8 cellular contexts compared by ENCODE assay signal in the genomic region with DNA sequence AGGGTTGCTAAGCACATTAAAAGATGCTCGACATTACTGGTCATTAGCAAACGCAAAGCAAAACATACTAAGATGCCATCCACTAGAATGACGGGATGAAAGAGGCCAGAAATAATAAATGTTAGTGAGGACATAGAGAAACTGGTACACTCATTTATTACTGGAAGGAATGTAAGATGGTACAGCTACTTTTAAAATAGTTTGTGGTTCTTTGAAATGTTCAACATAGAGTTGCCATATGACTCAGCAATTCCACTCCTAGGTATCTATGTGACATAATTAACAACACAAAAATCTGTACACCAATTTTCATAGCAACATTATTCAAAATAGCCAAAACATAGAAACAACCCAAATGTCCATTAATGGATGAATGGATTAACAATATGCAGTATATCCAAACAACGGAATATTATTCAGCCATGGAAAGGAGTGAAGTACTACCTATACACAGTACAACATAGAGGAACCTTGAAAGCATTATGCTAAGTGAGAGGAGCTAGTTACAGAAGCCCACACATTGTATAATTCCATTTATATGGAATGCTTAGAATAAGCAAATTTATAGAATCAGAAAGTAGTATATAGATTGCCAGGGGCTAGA.
DNase-seq lines count a peak whose midpoint lies in the region; ATAC-seq, FAIRE-seq and TF ChIP-seq lines count a peak whose summit lies in the region.
"Had no signal": no experiment of that assay in that cellular context is flagged by ENCODE, and none has a peak within 500 bp of the region (broad histone marks: within the 10 kb centered on the region; RNA-seq: fewer than 3 reads in every experiment).

No MANE protein-coding gene starts in this region.

- no peaks in the 10 kb centered on the region for H3K9me1 ChIP-seq in keratinocyte (ENCODE audit: control insufficient read depth, extremely low read depth, insufficient read depth, low read length)

- FAIRE-seq in keratinocyte (lab: Jason Lieb, UNC): peak; percentile 52

- no peaks in the 10 kb centered on the region for H3K36me3 ChIP-seq in keratinocyte (ENCODE audit: control insufficient read depth in 2 of 2, extremely low read depth in 1 of 2, insufficient read depth in 2 of 2, low read length in 2 of 2)

- no peak for TF ChIP-seq POLR2A in NB4 (IDR thresholded peaks at IDR 0.05; ENCODE audit: extremely low read depth, insufficient read length)

- ATAC-seq in GM18520 (IDR thresholded peaks at IDR 0.05; ENCODE audit: unreplicated experiment) (peak; percentile 41), GM21529 (IDR thresholded peaks at IDR 0.05; ENCODE audit: unreplicated experiment) (peak; percentile 29), GM21528 (IDR thresholded peaks at IDR 0.05; ENCODE audit: low FRiP score, unreplicated experiment) (no peak)

- H3K4me2 ChIP-seq in keratinocyte (ENCODE audit: control insufficient read depth, extremely low read depth, insufficient read depth, low read depth, low read length): no peak overlapping the region

- H3K27me3 ChIP-seq in keratinocyte (ENCODE audit: control insufficient read depth, extremely low read depth, insufficient read depth, low read length): no peaks in the 10 kb centered on the region

- TF ChIP-seq CTCF in NB4 (IDR thresholded peaks at IDR 0.05; ENCODE audit: low read depth, low read length) (no peak), keratinocyte (optimal IDR thresholded peaks at IDR 0.05 in 1 of 3, IDR thresholded peaks at IDR 0.05 in 1 of 3, conservative IDR thresholded peaks at IDR 0.05 in 1 of 3; ENCODE audit: extremely low read depth in 1 of 3, insufficient read depth in 2 of 3, low read length in 3 of 3) (no peak)

- no peak overlapping the region for H3K9ac ChIP-seq in keratinocyte (ENCODE audit: control insufficient read depth, extremely low read depth, insufficient read depth, low read length)

- H3K4me1 ChIP-seq in keratinocyte (ENCODE audit: control insufficient read depth, extremely low read depth, insufficient read depth, low read length): peaks cover 10% of the 10 kb centered on the region

- H4K20me1 ChIP-seq in keratinocyte (ENCODE audit: control insufficient read depth, extremely low read depth, insufficient read depth, low read length): no peaks in the 10 kb centered on the region

- H3K79me2 ChIP-seq in keratinocyte (ENCODE audit: control insufficient read depth, insufficient read depth, low read length): no peaks in the 10 kb centered on the region

- H2AFZ ChIP-seq in keratinocyte (ENCODE audit: control insufficient read depth, low read length): no peak overlapping the region

- H3K9me3 ChIP-seq in keratinocyte (ENCODE audit: control insufficient read depth, low read depth, low read length): no peaks in the 10 kb centered on the region

- H3K4me3 ChIP-seq in NB4 (ENCODE audit: low read depth, low read length) (no peak overlapping the region), keratinocyte (ENCODE audit: control insufficient read depth in 2 of 3, extremely low read depth in 1 of 3, insufficient read depth in 2 of 3, low read depth in 1 of 3, low read length in 3 of 3) (no peak overlapping the region)

- dilution Hi-C loops in keratinocyte (cut with MboI; ENCODE audit: extremely low pct_ligation_motif_present, low sequenced_read_pairs): no loop called here

- H3K27ac ChIP-seq in keratinocyte (ENCODE audit: control insufficient read depth, insufficient read depth, low read length): no peak overlapping the region

- DNase-seq in NB4 (ENCODE audit: low read depth) (peak; percentile 22), keratinocyte (ENCODE audit: low read depth, low spot score) (no peak), Kasumi-1 (lab: John Stamatoyannopoulos, UW) (no peak)
- DNase-seq in activated T-cell treated with anti-CD3 and anti-CD28 coated beads, Interleukin-2, amount 50 U/mL, for 1 hour: no peak
- DNase-seq: NCI-H2029 treated with DMSO at 0.1 percent for 48 hours had no signal
